ENCODE assay signal across 8 cellular contexts in genomic region chr6:31621991-31622390, GRCh38. TPM values are rescaled to one million over a fixed set of nuclear protein-coding genes. Genes with fewer than 3 reads are reported as not detected.
DNase-seq lines count a peak whose midpoint lies in the region; ATAC-seq and TF ChIP-seq lines count a peak whose summit lies in the region.

No MANE protein-coding gene starts in this region.

- H3K27ac Mint-ChIP-seq in brain (peak overlapping the region; percentile 97 to 99 (median 98)), mesothelial cell of epicardium (peak overlapping the region; percentile 95)

- ATAC-seq in GM21737 (IDR thresholded peaks at IDR 0.05; ENCODE audit: unreplicated experiment) = no peak

- TF ChIP-seq CTCF in AG04449 (IDR thresholded peaks at IDR 0.05; ENCODE audit: insufficient read depth, low read length, missing control alignments) = no peak
- TF ChIP-seq CTCF in HFF-Myc (IDR thresholded peaks at IDR 0.05; ENCODE audit: low read depth, low read length, missing control alignments) = no peak
- no peak for TF ChIP-seq CTCF in brain (conservative IDR thresholded peaks at IDR 0.05)
- TF ChIP-seq CTCF in mesothelial cell of epicardium (IDR thresholded peaks at IDR 0.05; ENCODE audit: unreplicated experiment) = no peak

- H3K36me3 Mint-ChIP-seq in brain (peaks cover 46% of the 10 kb centered on the region), mesothelial cell of epicardium (peaks cover 25% of the 10 kb centered on the region)

- H3K4me3 ChIP-seq in AG04449 (ENCODE audit: low read depth, low read length) (peak overlapping the region; percentile 97), HFF-Myc (replicated peaks; ENCODE audit: low read depth, low read length) (peak overlapping the region; percentile 54)

- CTCF ChIA-PET in AG04449 (lab: Yijun Ruan, JAX) = interaction anchor here (1.1 to 2.7 kb wide), 3 partner anchors 12 to 76 kb away, joined by 4 to 17 read pairs (median 4); partner anchors contain the start of genes ATP6V1G2 and NFKBIL1

- peak; percentile 4 for DNase-seq in AG04449 (ENCODE audit: low read depth, low spot score)
- no peak for DNase-seq in HFF-Myc (ENCODE audit: extremely low read depth, low read depth)
- no peak for DNase-seq in mesothelial cell of epicardium (ENCODE audit: low spot score in 2 of 2, unreplicated experiment in 2 of 2)
- no peak for DNase-seq in putamen (ENCODE audit: low spot score)
- no peak for DNase-seq in KBM-7
- DNase-seq in stimulated activated CD4-positive, alpha-beta T cell treated with anti-CD3 and anti-CD28 coated beads, Interleukin-4, amount 100 ng/mL, for 4 hours = no peak

- peaks cover 0 to 3% (median 0%) of the 10 kb centered on the region in 5 experiments for H3K9me3 Mint-ChIP-seq in brain
- no peaks in the 10 kb centered on the region for H3K9me3 Mint-ChIP-seq in mesothelial cell of epicardium

- in situ Hi-C loops in KBM-7 (cut with MboI; ENCODE audit: low pct_unique_long_range_greater_than_20kb, low sequenced_read_pairs) = no loop called here

- POLR2A ChIA-PET in AG04449 (lab: Yijun Ruan, JAX) = interaction anchor here (0.6 to 3.1 kb wide), 6 partner anchors 12 to 327 kb away, joined by 3 to 16 read pairs (median 5); partner anchors contain the start of gene C6orf47

- H3K27me3 Mint-ChIP-seq in brain (peaks cover 8% of the 10 kb centered on the region), mesothelial cell of epicardium (ENCODE audit: low read depth) (no peaks in the 10 kb centered on the region)

- H3K4me1 Mint-ChIP-seq in brain (peaks cover 35% of the 10 kb centered on the region), mesothelial cell of epicardium (peaks cover 24% of the 10 kb centered on the region)

- H3K4me3 Mint-ChIP-seq in brain (peak overlapping the region; percentile 89 to 98 (median 97)), mesothelial cell of epicardium (peak overlapping the region; percentile 81)

RNA-seq across cellular contexts. Expression of gene PRRC2A, which starts 1.5 kb away (rescaled TPM):
- polyA plus RNA-seq in brain (ENCODE audit: insufficient read depth, low read depth, low replicate concordance) = 292 TPM
- 273 to 290 TPM (median 288 TPM) in 3 replicates for total RNA-seq in mesothelial cell of epicardium

RNA-seq across cellular contexts. Expression of gene AIF1, which starts 7.0 kb away (rescaled TPM):
- polyA plus RNA-seq in brain (ENCODE audit: insufficient read depth, low read depth, low replicate concordance) = 14.9 TPM
- 5.1 to 6.0 TPM (median 5.1 TPM) in 3 replicates for total RNA-seq in mesothelial cell of epicardium

RNA-seq across cellular contexts. Expression of gene NCR3, which starts 29.2 kb away (rescaled TPM):
- polyA plus RNA-seq in brain (ENCODE audit: insufficient read depth, low read depth, low replicate concordance) = not detected
- total RNA-seq in mesothelial cell of epicardium = not detected in 3 replicates

RNA-seq across cellular contexts. Expression of gene BAG6, which starts 30.5 kb away (rescaled TPM):
- 614 TPM for polyA plus RNA-seq in brain (ENCODE audit: insufficient read depth, low read depth, low replicate concordance)
- total RNA-seq in mesothelial cell of epicardium = 327 to 338 TPM (median 338 TPM) in 3 replicates

RNA-seq across cellular contexts. Expression of gene APOM, which starts 33.7 kb away (rescaled TPM):
- 12.0 TPM for polyA plus RNA-seq in brain (ENCODE audit: insufficient read depth, low read depth, low replicate concordance)
- 2.4 to 3.4 TPM (median 3.1 TPM) in 3 replicates for total RNA-seq in mesothelial cell of epicardium
